ENCODE assay signal across 19 cellular contexts in the genomic region with DNA sequence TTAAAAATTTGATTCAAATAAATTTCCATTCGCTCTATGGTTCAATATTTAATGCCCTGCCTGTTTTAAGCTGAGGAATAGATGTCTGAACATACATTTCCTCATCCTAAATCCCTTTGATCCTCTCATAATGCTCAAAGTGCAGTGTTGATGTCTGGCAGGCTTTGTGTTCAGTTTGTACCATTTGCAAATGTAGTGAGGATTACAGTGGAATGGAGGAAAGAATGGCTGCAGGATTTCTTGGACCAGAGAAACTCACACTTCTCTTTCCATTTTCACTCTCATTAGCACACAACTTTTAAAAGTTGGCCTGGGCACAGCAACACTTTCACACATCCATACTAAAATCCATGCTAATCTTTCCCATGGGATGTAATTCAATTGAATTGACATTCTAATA. TPM values are rescaled to one million over a fixed set of nuclear protein-coding genes. Genes with fewer than 3 reads are reported as not detected.
"Had no signal": no experiment of that assay in that cellular context is flagged by ENCODE, and none has a peak within 500 bp of the region (broad histone marks: within the 10 kb centered on the region; RNA-seq: fewer than 3 reads in every experiment).

No MANE protein-coding gene starts in this region.

- H3K27ac ChIP-seq: coronary artery, neutrophil, psoas muscle, sigmoid colon, skin epidermis had no signal

- H3K27me3 ChIP-seq: sigmoid colon had no signal

- H3K36me3 ChIP-seq: neutrophil, sigmoid colon had no signal

- H3K9me3 ChIP-seq: neutrophil, psoas muscle, sigmoid colon had no signal

- DNase-seq: effector CD4-positive, alpha-beta T cell; endodermal cell; erythroblast; foreskin melanocyte; head of caudate nucleus; hypothalamus; kidney glomerular epithelial cell; mesendoderm; naive B cell; psoas muscle; retina; sigmoid colon; stimulated activated CD4-positive, alpha-beta T cell treated with anti-CD3 and anti-CD28 coated beads, Interleukin-12 subunit alpha, Interleukin-12 subunit beta, amount 100 ng/mL, for 4 hours; stimulated activated naive CD4-positive, alpha-beta T cell; trophoblast cell had no signal

- H3K27ac Mint-ChIP-seq: endodermal cell had no signal

- ATAC-seq: psoas muscle had no signal

- H3K9me3 Mint-ChIP-seq: endodermal cell, naive B cell had no signal

- H3K36me3 Mint-ChIP-seq: naive B cell had no signal

- H3K4me3 ChIP-seq: psoas muscle, sigmoid colon, skin epidermis had no signal

RNA-seq across cellular contexts. Expression of a gene that starts 28.5 kb away (rescaled TPM):
- total RNA-seq: endothelial cell of umbilical vein had no signal
